In the genomic region with DNA sequence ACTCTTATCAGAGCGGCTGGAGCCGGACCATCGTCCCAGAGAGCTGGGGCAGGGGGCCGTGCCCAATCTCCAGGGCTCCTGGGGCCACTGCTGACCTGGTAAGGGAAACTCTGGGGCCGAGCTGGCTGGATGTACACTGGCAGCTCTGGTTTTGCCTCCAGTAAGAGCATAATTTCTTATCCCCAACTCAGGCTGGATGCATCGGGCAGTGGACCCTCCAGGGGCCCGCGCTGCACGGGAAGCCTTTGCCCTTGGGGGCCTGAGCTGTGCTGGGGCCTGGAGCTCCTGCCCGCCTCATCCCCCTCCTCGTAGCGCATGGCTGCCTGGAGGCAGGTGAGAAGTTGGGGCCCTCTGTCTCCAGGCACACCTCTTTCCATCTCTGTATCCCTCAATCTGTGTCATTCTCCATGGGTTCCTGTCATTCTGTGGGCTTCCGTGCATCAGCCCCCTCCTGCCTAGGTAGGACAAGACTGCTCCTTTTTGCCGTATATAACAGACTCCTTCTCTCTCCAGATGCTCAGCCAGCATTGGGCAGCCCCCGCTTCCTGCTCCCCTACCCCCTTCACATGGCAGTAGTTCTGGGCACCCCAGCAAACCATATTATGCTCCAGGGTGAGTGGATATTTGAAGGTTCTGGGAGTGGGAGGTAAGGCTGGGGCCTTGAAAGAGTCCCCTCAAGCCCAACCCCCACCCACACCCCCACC, we compare ENCODE assay signal across 1 cellular context.
TF ChIP-seq lines count a peak whose summit lies in the region.

No MANE protein-coding gene starts in this region.

TF ChIP-seq in GM12878, 131 proteins besides CTCF, POLR2A, EP300 and RAD21:
- TF ChIP-seq, protein P1, sequence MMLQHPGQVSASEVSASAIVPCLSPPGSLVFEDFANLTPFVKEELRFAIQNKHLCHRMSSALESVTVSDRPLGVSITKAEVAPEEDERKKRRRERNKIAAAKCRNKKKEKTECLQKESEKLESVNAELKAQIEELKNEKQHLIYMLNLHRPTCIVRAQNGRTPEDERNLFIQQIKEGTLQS (IDR thresholded peaks at IDR 0.05; ENCODE audit: borderline replicate concordance, extremely low read depth, low read depth, low read length): no peak
- no peak; the same call in 1 of the 2 replicates for TF ChIP-seq POLR2AphosphoS5 (IDR thresholded peaks at IDR 0.05; ENCODE audit: low read length)
- TF ChIP-seq, protein P2, sequence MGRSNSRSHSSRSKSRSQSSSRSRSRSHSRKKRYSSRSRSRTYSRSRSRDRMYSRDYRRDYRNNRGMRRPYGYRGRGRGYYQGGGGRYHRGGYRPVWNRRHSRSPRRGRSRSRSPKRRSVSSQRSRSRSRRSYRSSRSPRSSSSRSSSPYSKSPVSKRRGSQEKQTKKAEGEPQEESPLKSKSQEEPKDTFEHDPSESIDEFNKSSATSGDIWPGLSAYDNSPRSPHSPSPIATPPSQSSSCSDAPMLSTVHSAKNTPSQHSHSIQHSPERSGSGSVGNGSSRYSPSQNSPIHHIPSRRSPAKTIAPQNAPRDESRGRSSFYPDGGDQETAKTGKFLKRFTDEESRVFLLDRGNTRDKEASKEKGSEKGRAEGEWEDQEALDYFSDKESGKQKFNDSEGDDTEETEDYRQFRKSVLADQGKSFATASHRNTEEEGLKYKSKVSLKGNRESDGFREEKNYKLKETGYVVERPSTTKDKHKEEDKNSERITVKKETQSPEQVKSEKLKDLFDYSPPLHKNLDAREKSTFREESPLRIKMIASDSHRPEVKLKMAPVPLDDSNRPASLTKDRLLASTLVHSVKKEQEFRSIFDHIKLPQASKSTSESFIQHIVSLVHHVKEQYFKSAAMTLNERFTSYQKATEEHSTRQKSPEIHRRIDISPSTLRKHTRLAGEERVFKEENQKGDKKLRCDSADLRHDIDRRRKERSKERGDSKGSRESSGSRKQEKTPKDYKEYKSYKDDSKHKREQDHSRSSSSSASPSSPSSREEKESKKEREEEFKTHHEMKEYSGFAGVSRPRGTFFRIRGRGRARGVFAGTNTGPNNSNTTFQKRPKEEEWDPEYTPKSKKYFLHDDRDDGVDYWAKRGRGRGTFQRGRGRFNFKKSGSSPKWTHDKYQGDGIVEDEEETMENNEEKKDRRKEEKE (IDR thresholded peaks at IDR 0.05): no peak
- no peak for TF ChIP-seq HSF1 (IDR thresholded peaks at IDR 0.05; ENCODE audit: low read depth, low read length)
- TF ChIP-seq CBFB (IDR thresholded peaks at IDR 0.05; ENCODE audit: low read depth): no peak
- no peak for TF ChIP-seq PBX3 (IDR thresholded peaks at IDR 0.05; ENCODE audit: insufficient replicate concordance, low read depth, low read length)
- no peak for TF ChIP-seq MEF2A (IDR thresholded peaks at IDR 0.05; ENCODE audit: insufficient read depth, low read depth, low read length)
- no peak for TF ChIP-seq WRNIP1 (IDR thresholded peaks at IDR 0.05; ENCODE audit: borderline replicate concordance, low read depth, low read length)
